ENCODE assay signal across 8 cellular contexts in the genomic region with DNA sequence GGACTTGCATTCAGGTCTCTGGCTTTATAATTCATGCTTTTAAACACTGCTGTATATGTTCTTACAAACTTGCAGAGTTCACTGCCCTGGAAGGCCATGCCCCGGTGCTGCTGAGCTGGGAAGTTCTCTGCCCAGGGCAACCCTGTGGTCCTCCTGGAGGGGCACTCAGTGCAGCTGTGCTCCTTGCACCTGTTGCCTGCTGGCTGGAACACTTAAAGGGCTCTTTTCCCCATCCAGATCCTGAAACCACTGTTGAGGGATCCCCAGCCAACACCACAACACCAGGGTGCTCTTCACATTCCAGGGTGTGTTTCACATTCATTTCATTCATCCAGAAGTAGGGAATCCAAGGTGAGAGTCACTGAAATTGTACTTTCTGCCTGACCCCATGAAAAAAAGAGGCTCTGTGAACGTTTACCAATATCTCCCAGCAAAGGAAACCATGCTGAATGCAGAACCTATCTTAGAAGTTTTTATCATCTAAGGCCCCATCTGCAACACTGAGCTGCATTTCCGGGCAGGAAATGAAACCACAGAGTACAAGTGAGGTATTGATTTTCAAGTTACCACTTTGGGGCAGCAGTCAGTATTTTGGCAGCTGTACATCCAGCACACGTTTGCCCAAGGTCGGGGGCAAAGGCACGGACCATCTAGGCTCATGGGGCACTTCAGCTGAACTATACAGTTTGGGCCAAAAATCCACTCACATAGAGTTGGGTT. TPM values are rescaled to one million over a fixed set of nuclear protein-coding genes. Genes with fewer than 3 reads are reported as not detected.
DNase-seq lines count a peak whose midpoint lies in the region; ATAC-seq lines count a peak whose summit lies in the region.

No MANE protein-coding gene starts in this region.

- no peak overlapping the region for H3K4me3 ChIP-seq in mesendoderm (ENCODE audit: low read length)

- H3K4ac ChIP-seq in mesendoderm (ENCODE audit: low read depth, low read length), result no peak overlapping the region

- peak; percentile 34 for DNase-seq in NCI-H748 (lab: John Stamatoyannopoulos, UW; ENCODE audit: unreplicated experiment)
- DNase-seq in NCI-H748 treated with DMSO at 0.1 percent for 48 hours (lab: John Stamatoyannopoulos, UW), result no peak
- DNase-seq in NOMO-1 treated with dmso at 0.1 percent for 144 hours (lab: John Stamatoyannopoulos, UW; ENCODE audit: unreplicated experiment), result peak; percentile 78
- DNase-seq in NCI-H128 (lab: John Stamatoyannopoulos, UW; ENCODE audit: unreplicated experiment), result no peak
- no peak for DNase-seq in mesendoderm
- DNase-seq in DMS153 treated with DMSO at 0.1 percent for 48 hours (lab: John Stamatoyannopoulos, UW; ENCODE audit: unreplicated experiment), result no peak

- H3K79me2 ChIP-seq in mesendoderm (ENCODE audit: control insufficient read depth, insufficient read depth, low read length), result no peaks in the 10 kb centered on the region

- no peak overlapping the region for H3K4me2 ChIP-seq in mesendoderm (ENCODE audit: low read length)

- H3K4me1 Mint-ChIP-seq in activated naive CD4-positive, alpha-beta T cell treated with anti-CD3 and anti-CD28 coated beads, Interleukin-2, amount 50 U/mL, for 24 hours, result peaks cover 85% of the 10 kb centered on the region

- no peak overlapping the region for H3K9ac ChIP-seq in mesendoderm (ENCODE audit: low read length)

- H3K4me3 Mint-ChIP-seq in activated naive CD4-positive, alpha-beta T cell treated with anti-CD3 and anti-CD28 coated beads, Interleukin-2, amount 50 U/mL, for 24 hours, result peak overlapping the region; percentile 86

- ATAC-seq in HG02884 (IDR thresholded peaks at IDR 0.05; ENCODE audit: unreplicated experiment), result peak; percentile 65

- no peaks in the 10 kb centered on the region for H3K79me1 ChIP-seq in mesendoderm (ENCODE audit: low read length)

- no peak overlapping the region for H2AK5ac ChIP-seq in mesendoderm (ENCODE audit: low read length)

- H3K27me3 Mint-ChIP-seq in activated naive CD4-positive, alpha-beta T cell treated with anti-CD3 and anti-CD28 coated beads, Interleukin-2, amount 50 U/mL, for 24 hours, result no peaks in the 10 kb centered on the region

- H3K56ac ChIP-seq in mesendoderm (ENCODE audit: low read length), result no peak overlapping the region

- WGBS in mesendoderm (ENCODE audit: extremely low coverage, insufficient coverage, low lambda C conversion rate), result no CpG with 5 or more reads among the region's 6 CpGs

- no peak overlapping the region for H4K8ac ChIP-seq in mesendoderm (ENCODE audit: low read depth, low read length)

- no peaks in the 10 kb centered on the region for H3K36me3 Mint-ChIP-seq in activated naive CD4-positive, alpha-beta T cell treated with anti-CD3 and anti-CD28 coated beads, Interleukin-2, amount 50 U/mL, for 24 hours

- H3K18ac ChIP-seq in mesendoderm (ENCODE audit: low read length), result no peak overlapping the region

- no peak overlapping the region for H2BK5ac ChIP-seq in mesendoderm (ENCODE audit: low read length)

- no peak overlapping the region for H3K23ac ChIP-seq in mesendoderm (ENCODE audit: low read length)

- no peaks in the 10 kb centered on the region for H3K36me3 ChIP-seq in mesendoderm (ENCODE audit: control insufficient read depth, insufficient read depth, low read length)

- H2BK120ac ChIP-seq in mesendoderm (ENCODE audit: low read depth, low read length), result no peak overlapping the region

- no peaks in the 10 kb centered on the region for H3K27me3 ChIP-seq in mesendoderm (ENCODE audit: insufficient read depth, low read length, poor library complexity)

- H4K5ac ChIP-seq in mesendoderm (ENCODE audit: low read length), result no peak overlapping the region

- no peaks in the 10 kb centered on the region for H3K9me3 Mint-ChIP-seq in activated naive CD4-positive, alpha-beta T cell treated with anti-CD3 and anti-CD28 coated beads, Interleukin-2, amount 50 U/mL, for 24 hours

- no peak overlapping the region for H2BK15ac ChIP-seq in mesendoderm (replicated peaks; ENCODE audit: low read depth)

- no peaks in the 10 kb centered on the region for H3K4me1 ChIP-seq in mesendoderm (ENCODE audit: control insufficient read depth, low read depth, low read length)

- H3K27ac Mint-ChIP-seq in activated naive CD4-positive, alpha-beta T cell treated with anti-CD3 and anti-CD28 coated beads, Interleukin-2, amount 50 U/mL, for 24 hours, result peak overlapping the region; percentile 98

- no peak overlapping the region for H3K27ac ChIP-seq in mesendoderm (ENCODE audit: low read depth, low read length)

RNA-seq across cellular contexts. Expression of a gene that starts 16.4 kb away (rescaled TPM):
- polyA plus RNA-seq in mesendoderm (2013, experiment 1 of 2), result 7.9 TPM
- 7.8 TPM for polyA plus RNA-seq in mesendoderm (2013, experiment 2 of 2)

Comparison
In these comparisons a context has a peak if more than half of its experiments do, and no peak if none do; other contexts are left out.
1. DNase-seq: peak in NCI-H748 (single experiment) and NOMO-1 treated with dmso at 0.1 percent for 144 hours (single experiment); none in NCI-H748 treated with DMSO at 0.1 percent for 48 hours (single experiment), NCI-H128 (single experiment), mesendoderm (single experiment) and DMS153 treated with DMSO at 0.1 percent for 48 hours (single experiment).